Comparison of ENCODE assay signal across 1 cellular context in genomic region chr2:97659256-97660043, GRCh38.
TF ChIP-seq lines count a peak whose summit lies in the region.

No MANE protein-coding gene starts in this region.

TF ChIP-seq in K562, 482 proteins besides CTCF, POLR2A, EP300 and RAD21:
- peak; percentile 31; the same call in 1 of the 2 replicates for TF ChIP-seq ZBTB33 (CRISPR knock-in tag; IDR thresholded peaks at IDR 0.05)
- TF ChIP-seq RBFOX2 (IDR thresholded peaks at IDR 0.05; ENCODE audit: low read depth, low read length) = peak; percentile 46
- TF ChIP-seq ZBTB7A (IDR thresholded peaks at IDR 0.05; ENCODE audit: borderline replicate concordance, control insufficient read depth, low read depth, low read length) = no peak
- no peak for TF ChIP-seq SPI1 (IDR thresholded peaks at IDR 0.05; ENCODE audit: borderline replicate concordance, low read depth, low read length)
- TF ChIP-seq HMG20B (CRISPR knock-in tag; IDR thresholded peaks at IDR 0.05) = no peak
